10 cellular contexts compared by ENCODE assay signal in genomic region chr6:159679091-159680077, GRCh38. TPM values are rescaled to one million over a fixed set of nuclear protein-coding genes. Genes with fewer than 3 reads are reported as not detected.
DNase-seq lines count a peak whose midpoint lies in the region; ATAC-seq, FAIRE-seq and TF ChIP-seq lines count a peak whose summit lies in the region.
"Had no signal": no experiment of that assay in that cellular context is flagged by ENCODE, and none has a peak within 500 bp of the region (broad histone marks: within the 10 kb centered on the region; RNA-seq: fewer than 3 reads in every experiment).

No MANE protein-coding gene starts in this region.

- H3K4me2 ChIP-seq in GM12878 (ENCODE audit: control insufficient read depth, insufficient read depth), result no peak overlapping the region

- no peaks in the 10 kb centered on the region for H3K27me3 ChIP-seq in GM12878 (replicated peaks in 1 of 2; ENCODE audit: control insufficient read depth in 2 of 2, insufficient read depth in 2 of 2, low read length in 1 of 2)
- H3K27me3 ChIP-seq in neutrophil, result no peaks in the 10 kb centered on the region

- SMC1A ChIA-PET in GM12878 (lab: Charles Lee; ENCODE audit: uncharacterized antibody, unreplicated experiment), result interaction anchor here (0.5 to 1.5 kb wide), 5 partner anchors 9 to 441 kb away, joined by 3 to 9 read pairs (median 3); no protein-coding TSS in a partner anchor

- TF ChIP-seq RAD21 in GM12878 (IDR thresholded peaks at IDR 0.05; ENCODE audit: insufficient read depth, low read depth, low read length), result no peak

- ATAC-seq in GM18511 (IDR thresholded peaks at IDR 0.05; ENCODE audit: unreplicated experiment), result peak; percentile 67
- ATAC-seq in HG03342 (IDR thresholded peaks at IDR 0.05; ENCODE audit: unreplicated experiment), result peak; percentile 45
- ATAC-seq in GM12878, result peak; percentile 68
- ATAC-seq: HCT116 had no signal

- no peaks in the 10 kb centered on the region for H3K4me1 ChIP-seq in GM12878 (ENCODE audit: control insufficient read depth, insufficient read depth, low read length)
- H3K4me1 ChIP-seq in neutrophil (ENCODE audit: control insufficient read depth in 1 of 2, insufficient read depth in 1 of 2, low read depth in 1 of 2, low read length in 1 of 2), result peaks cover 64 to 67% of the 10 kb centered on the region in 2 experiments

- H3K9ac ChIP-seq in GM12878 (ENCODE audit: control insufficient read depth, insufficient read depth, low read length), result no peak overlapping the region

- POLR2A ChIA-PET in GM12878 (lab: Charles Lee), result interaction anchor here (0.6 kb wide), 1 partner anchor 11 kb away, joined by 9 read pairs; no protein-coding TSS in a partner anchor

- BruUV-seq in GM12878 (replicated peaks; lab: Mats Ljungman, UMichigan), result no TSS peak

- no peaks in the 10 kb centered on the region for H3K9me3 ChIP-seq in GM12878 (replicated peaks; ENCODE audit: control insufficient read depth, insufficient read depth, low read length)
- peaks cover 27% of the 10 kb centered on the region for H3K9me3 ChIP-seq in neutrophil

- intact Hi-C loops in GM12878 (cut with micrococcal nuclease; ENCODE audit: unreplicated experiment), result no loop called here

- no peak overlapping the region for H2AFZ ChIP-seq in GM12878 (ENCODE audit: control insufficient read depth, low read depth, low read length)

- FAIRE-seq in GM12878 (lab: Jason Lieb, UNC), result peak; percentile 65

- H3K36me3 ChIP-seq in GM12878 (ENCODE audit: control insufficient read depth in 2 of 2, insufficient read depth in 2 of 2, low read length in 1 of 2) (peaks cover 0 to 12% of the 10 kb centered on the region in 2 experiments; a peak in 3 of 4 replicates), neutrophil (peaks cover 78% of the 10 kb centered on the region)

- TF ChIP-seq POLR2A in GM12878 (IDR thresholded peaks at IDR 0.05; ENCODE audit: low read depth, low read length), result no peak

- RAD21 ChIA-PET in GM12878 (lab: Charles Lee; ENCODE audit: unreplicated experiment), result interaction anchor here (1.3 kb wide), 1 partner anchor 11 kb away, joined by 3 read pairs; no protein-coding TSS in a partner anchor

- 29% methylated on average over 5 of the region's 5 CpGs for WGBS in GM12878 (ENCODE audit: insufficient coverage, insufficient replicate concordance, low lambda C conversion rate, missing lambda C conversion rate)

- H3K4me3 ChIP-seq in GM12878 (no peak overlapping the region), neutrophil (ENCODE audit: low read depth in 1 of 2, low read length in 1 of 2) (peak overlapping the region in 1 of 2 experiments; percentile 21)

- TF ChIP-seq EP300 in GM12878 (IDR thresholded peaks at IDR 0.05; ENCODE audit: borderline replicate concordance in 1 of 2, control insufficient read depth in 1 of 2, low read depth in 2 of 2, low read length in 2 of 2), result no peak

- H3K27ac ChIP-seq in GM12878 (ENCODE audit: control insufficient read depth, insufficient read depth) (no peak overlapping the region), neutrophil (peak overlapping the region; percentile 63)

- DNase-seq in GM12878 (ENCODE audit: low read depth, low spot score), result no peak
- no peak for DNase-seq in NCI-H2171 treated with DMSO at 0.1 percent for 48 hours (lab: John Stamatoyannopoulos, UW)
- no peak for DNase-seq in KBM-7
- DNase-seq in DMS79 treated with DMSO at 0.1 percent for 48 hours (lab: John Stamatoyannopoulos, UW), result no peak
- no peak for DNase-seq in KG1 (lab: John Stamatoyannopoulos, UW)
- DNase-seq: RPMI8226 had no signal

- no peaks in the 10 kb centered on the region for H4K20me1 ChIP-seq in GM12878 (ENCODE audit: control insufficient read depth, insufficient read depth)

- CTCF ChIA-PET in GM12878 (lab: Yijun Ruan, JAX), result interaction anchor here (0.6 to 2.9 kb wide), 6 partner anchors 9 to 506 kb away, joined by 3 to 9 read pairs (median 4); no protein-coding TSS in a partner anchor

- in situ Hi-C loops in GM12878 (cut with MboI), result no loop called here
- in situ Hi-C loops in KBM-7 (cut with MboI; ENCODE audit: low pct_unique_long_range_greater_than_20kb, low sequenced_read_pairs), result no loop called here

- no peaks in the 10 kb centered on the region for H3K79me2 ChIP-seq in GM12878 (ENCODE audit: control insufficient read depth, insufficient read depth, low read length)

- no peak for TF ChIP-seq CTCF in GM12878 (IDR thresholded peaks at IDR 0.05 in 2 of 3, conservative IDR thresholded peaks at IDR 0.05 in 1 of 3; ENCODE audit: control insufficient read depth in 2 of 3, extremely low read depth in 1 of 3, insufficient read depth in 1 of 3, low read depth in 3 of 3, low read length in 3 of 3)
- TF ChIP-seq CTCF in neutrophil (IDR thresholded peaks at IDR 0.05), result no peak

TF ChIP-seq in GM12878, 131 proteins besides CTCF, POLR2A, EP300 and RAD21:
- TF ChIP-seq PBX3 (IDR thresholded peaks at IDR 0.05; ENCODE audit: insufficient replicate concordance, low read depth, low read length), result no peak
- TF ChIP-seq POU2F2 (IDR thresholded peaks at IDR 0.05; ENCODE audit: borderline replicate concordance, low read depth, low read length), result no peak
- no peak for TF ChIP-seq BACH1 (IDR thresholded peaks at IDR 0.05; ENCODE audit: borderline replicate concordance)
- no peak for TF ChIP-seq MEF2A (IDR thresholded peaks at IDR 0.05; ENCODE audit: insufficient read depth, low read depth, low read length)

RNA-seq across cellular contexts. Expression of gene SOD2, which starts 13.7 kb away (rescaled TPM):
- total RNA-seq in GM12878 (2013; cell fraction: nucleolus; rRNA removed), result 16.2 and 17.1 TPM in 2 replicates
- total RNA-seq in GM12878 (2014; rRNA removed), result 39.8 and 40.5 TPM in 2 replicates
- 34.4 and 37.8 TPM in 2 replicates for total RNA-seq in GM12878 (2014; rRNA removed; fragmentation: Illumina TruSeq; extraction: Trizol)
- 46.4 and 50.5 TPM in 2 replicates for total RNA-seq in GM12878 (2021)
- 21.0 TPM for polyA plus RNA-seq in GM12878 (2011; ENCODE audit: low read depth)
- 42.3 and 43.8 TPM in 2 replicates for polyA plus RNA-seq in GM12878 (2011; rRNA removed)
- 35.0 and 38.5 TPM in 2 replicates for polyA plus RNA-seq in GM12878 (2011; cell fraction: cytosol; rRNA removed)
- polyA plus RNA-seq in GM12878 (2011; cell fraction: nucleus; rRNA removed), result 15.0 and 18.2 TPM in 2 replicates
- 26.9 and 27.8 TPM in 2 replicates for polyA plus RNA-seq in GM12878 (2012)
- 33.3 and 44.2 TPM in 2 replicates for polyA plus RNA-seq in GM12878 (2014; fragmentation: Illumina TruSeq; extraction: Trizol)
- 10 to 100 TPM; 12.1 to 20.9 TPM for polyA plus RNA-seq in GM12878 (2014; fragmentation: Nextera tagmentation; extraction: Ambion mirVana)
- polyA plus RNA-seq in GM12878 (2014; rRNA removed), result 36.2 and 37.7 TPM in 2 replicates
- 10 to 100 TPM; 48.6 to 55.8 TPM for polyA plus RNA-seq in GM12878 (2016; fragmentation: Nextera tagmentation; extraction: Ambion mirVana)
- polyA minus RNA-seq in GM12878 (2011; rRNA and poly(A)+ RNA removed), result 37.2 and 48.3 TPM in 2 replicates
- polyA minus RNA-seq in GM12878 (2011; cell fraction: cytosol; rRNA and poly(A)+ RNA removed), result 14.0 and 19.4 TPM in 2 replicates
- 6.9 and 11.0 TPM in 2 replicates for polyA minus RNA-seq in GM12878 (2011; cell fraction: nucleus; rRNA and poly(A)+ RNA removed)

RNA-seq across cellular contexts. Expression of gene WTAP, which starts 47.9 kb away (rescaled TPM):
- total RNA-seq in GM12878 (2013; cell fraction: nucleolus; rRNA removed), result 152 and 161 TPM in 2 replicates
- total RNA-seq in GM12878 (2014; rRNA removed) (65.1 and 74.3 TPM in 2 replicates), GM12878 (2014; rRNA removed; fragmentation: Illumina TruSeq; extraction: Trizol) (80.8 and 83.8 TPM in 2 replicates), GM12878 (2021) (73.0 and 79.0 TPM in 2 replicates)
- 48.7 TPM for polyA plus RNA-seq in GM12878 (2011; ENCODE audit: low read depth)
- polyA plus RNA-seq in GM12878 (2011; rRNA removed) (38.7 and 52.9 TPM in 2 replicates), GM12878 (2014; fragmentation: Illumina TruSeq; extraction: Trizol) (90.2 and 105 TPM in 2 replicates), GM12878 (2014; fragmentation: Nextera tagmentation; extraction: Ambion mirVana) (100 to 1,000 TPM; 102 to 132 TPM), GM12878 (2014; rRNA removed) (46.7 and 52.0 TPM in 2 replicates), GM12878 (2016; fragmentation: Nextera tagmentation; extraction: Ambion mirVana) (10 to 100 TPM; 82.3 to 95.7 TPM)
- 19.7 and 25.0 TPM in 2 replicates for polyA plus RNA-seq in GM12878 (2011; cell fraction: cytosol; rRNA removed)
- 25.7 and 27.7 TPM in 2 replicates for polyA plus RNA-seq in GM12878 (2011; cell fraction: nucleus; rRNA removed)
- polyA plus RNA-seq in GM12878 (2012), result 59.1 and 59.4 TPM in 2 replicates
- 51.0 and 64.1 TPM in 2 replicates for polyA minus RNA-seq in GM12878 (2011; rRNA and poly(A)+ RNA removed)
- polyA minus RNA-seq in GM12878 (2011; cell fraction: cytosol; rRNA and poly(A)+ RNA removed), result 21.7 and 23.9 TPM in 2 replicates
- polyA minus RNA-seq in GM12878 (2011; cell fraction: nucleus; rRNA and poly(A)+ RNA removed), result 34.9 and 60.9 TPM in 2 replicates
